ENCODE assay signal across 11 cellular contexts in the genomic region with DNA sequence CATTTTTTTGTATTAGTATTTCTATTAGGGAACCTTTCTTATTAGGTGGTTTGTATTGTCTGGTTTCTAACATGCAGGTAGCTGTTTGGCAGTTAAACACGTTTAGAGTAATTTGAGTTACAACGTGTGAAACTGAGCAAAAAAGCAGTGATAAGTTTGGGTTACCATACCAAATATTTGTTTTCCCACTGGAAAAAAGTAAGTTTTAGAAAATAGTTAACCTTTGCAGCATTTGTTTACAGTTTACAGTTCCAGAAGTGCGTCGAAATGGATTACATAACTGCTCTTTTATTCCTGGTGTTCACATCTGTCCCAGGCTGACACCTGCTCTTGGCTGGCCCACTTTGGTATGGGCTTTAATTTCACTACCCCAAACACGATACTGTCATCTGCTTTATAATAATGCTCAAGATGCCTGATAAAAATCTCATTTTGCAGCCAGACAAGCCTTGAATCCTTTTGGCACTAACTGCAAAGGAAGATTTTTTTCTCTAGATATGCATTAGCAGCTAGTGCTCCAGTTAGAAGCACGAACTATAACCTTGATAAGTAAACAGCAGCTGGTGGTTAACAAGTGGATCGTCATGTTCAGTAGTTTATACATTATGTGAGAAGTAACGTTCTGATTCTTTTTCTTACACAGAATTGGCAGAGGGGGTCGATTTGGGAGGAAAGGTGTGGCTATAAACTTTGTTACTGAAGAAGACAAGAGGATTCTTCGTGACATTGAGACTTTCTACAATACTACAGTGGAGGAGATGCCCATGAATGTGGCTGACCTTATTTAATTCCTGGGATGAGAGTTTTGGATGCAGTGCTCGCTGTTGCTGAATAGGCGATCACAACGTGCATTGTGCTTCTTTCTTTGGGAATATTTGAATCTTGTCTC. TPM values are rescaled to one million over a fixed set of nuclear protein-coding genes. Genes with fewer than 3 reads are reported as not detected.
DNase-seq lines count a peak whose midpoint lies in the region; ATAC-seq and TF ChIP-seq lines count a peak whose summit lies in the region.
"Had no signal": no experiment of that assay in that cellular context is flagged by ENCODE, and none has a peak within 500 bp of the region (broad histone marks: within the 10 kb centered on the region; RNA-seq: fewer than 3 reads in every experiment).

No MANE protein-coding gene starts in this region.

- no peak overlapping the region; the same call in 1 of the 2 replicates for H3K9ac ChIP-seq in KMS-11

- ATAC-seq in activated naive CD8-positive, alpha-beta T cell treated with anti-CD3 and anti-CD28 coated beads, Interleukin-2, amount 50 U/mL, for 24 hours: no peak
- ATAC-seq in GM21619 (IDR thresholded peaks at IDR 0.05; ENCODE audit: unreplicated experiment) (no peak), HG03095 (IDR thresholded peaks at IDR 0.05; ENCODE audit: unreplicated experiment) (no peak)

- DNase-seq in activated CD4-positive, alpha-beta T cell treated with anti-CD3 and anti-CD28 coated beads, Interleukin-2, amount 10 ng/mL, durations not matched to agents 24 days and 14 days: no peak
- DNase-seq in activated CD4-positive, alpha-beta T cell treated with anti-CD3 and anti-CD28 coated beads, Interleukin-2, amount 50 U/mL, for 48 hours: no peak
- no peak for DNase-seq in activated naive CD8-positive, alpha-beta T cell treated with anti-CD3 and anti-CD28 coated beads, Interleukin-2, amount 50 U/mL, for 24 hours
- DNase-seq in osteocyte (ENCODE audit: extremely low spot score, unreplicated experiment) (no peak), DMS153 treated with DMSO at 0.1 percent for 48 hours (lab: John Stamatoyannopoulos, UW; ENCODE audit: unreplicated experiment) (no peak)
- DNase-seq: central memory CD4-positive, alpha-beta T cell; NCI-H187 treated with DMSO at 0.1 percent for 48 hours; sigmoid colon had no signal

- peaks cover 4% of the 10 kb centered on the region for H3K9me3 Mint-ChIP-seq in activated CD4-positive, alpha-beta T cell treated with anti-CD3 and anti-CD28 coated beads, Interleukin-2, amount 10 ng/mL, durations not matched to agents 24 days and 14 days
- no peaks in the 10 kb centered on the region for H3K9me3 Mint-ChIP-seq in activated naive CD8-positive, alpha-beta T cell treated with anti-CD3 and anti-CD28 coated beads, Interleukin-2, amount 50 U/mL, for 24 hours
- H3K9me3 Mint-ChIP-seq in osteocyte (ENCODE audit: unreplicated experiment): no peaks in the 10 kb centered on the region

- peaks cover 27% of the 10 kb centered on the region for H3K4me1 ChIP-seq in KMS-11 (ENCODE audit: low read depth, poor library complexity, severe bottlenecking)

- peak overlapping the region; percentile 76 for H3K27ac Mint-ChIP-seq in activated CD4-positive, alpha-beta T cell treated with anti-CD3 and anti-CD28 coated beads, Interleukin-2, amount 10 ng/mL, durations not matched to agents 24 days and 14 days
- peak overlapping the region; percentile 100 for H3K27ac Mint-ChIP-seq in activated naive CD8-positive, alpha-beta T cell treated with anti-CD3 and anti-CD28 coated beads, Interleukin-2, amount 50 U/mL, for 24 hours
- peak overlapping the region; percentile 59 for H3K27ac Mint-ChIP-seq in osteocyte (ENCODE audit: unreplicated experiment)

- no peak overlapping the region; the same call in 1 of the 2 replicates for H3K4me2 ChIP-seq in KMS-11

- no peak overlapping the region for H3K4me3 ChIP-seq in KMS-11 (IDR thresholded peaks at IDR 0.05; ENCODE audit: insufficient read depth, low read depth, low read length)
- H3K4me3 ChIP-seq: sigmoid colon had no signal

- no peak overlapping the region for H2AFZ ChIP-seq in KMS-11 (ENCODE audit: low read depth)

- intact Hi-C loops in activated CD4-positive, alpha-beta T cell treated with anti-CD3 and anti-CD28 coated beads, Interleukin-2, amount 10 ng/mL, durations not matched to agents 24 days and 14 days (cut with micrococcal nuclease): loop anchor here (10.0 kb wide), 1 partner anchor 174 kb away; a partner anchor contains a TSS

- peak overlapping the region; percentile 95; the same call in 1 of the 2 replicates for H3K27ac ChIP-seq in KMS-11

- H3K27me3 Mint-ChIP-seq in activated CD4-positive, alpha-beta T cell treated with anti-CD3 and anti-CD28 coated beads, Interleukin-2, amount 10 ng/mL, durations not matched to agents 24 days and 14 days: no peaks in the 10 kb centered on the region
- H3K27me3 Mint-ChIP-seq in activated naive CD8-positive, alpha-beta T cell treated with anti-CD3 and anti-CD28 coated beads, Interleukin-2, amount 50 U/mL, for 24 hours: peaks cover 2% of the 10 kb centered on the region
- H3K27me3 Mint-ChIP-seq in osteocyte (ENCODE audit: unreplicated experiment): no peaks in the 10 kb centered on the region

- H3K36me3 Mint-ChIP-seq in activated CD4-positive, alpha-beta T cell treated with anti-CD3 and anti-CD28 coated beads, Interleukin-2, amount 10 ng/mL, durations not matched to agents 24 days and 14 days (ENCODE audit: low read depth): peaks cover 82% of the 10 kb centered on the region
- peaks cover 92% of the 10 kb centered on the region for H3K36me3 Mint-ChIP-seq in activated naive CD8-positive, alpha-beta T cell treated with anti-CD3 and anti-CD28 coated beads, Interleukin-2, amount 50 U/mL, for 24 hours (ENCODE audit: low read depth)
- H3K36me3 Mint-ChIP-seq in osteocyte (ENCODE audit: unreplicated experiment): peaks cover 59% of the 10 kb centered on the region

- H3K79me2 ChIP-seq in KMS-11 (ENCODE audit: insufficient read depth, low read depth): peaks cover 55% of the 10 kb centered on the region

- H3K4me3 Mint-ChIP-seq in activated CD4-positive, alpha-beta T cell treated with anti-CD3 and anti-CD28 coated beads, Interleukin-2, amount 10 ng/mL, durations not matched to agents 24 days and 14 days: peak overlapping the region; percentile 100
- peak overlapping the region; percentile 99 for H3K4me3 Mint-ChIP-seq in activated naive CD8-positive, alpha-beta T cell treated with anti-CD3 and anti-CD28 coated beads, Interleukin-2, amount 50 U/mL, for 24 hours
- H3K4me3 Mint-ChIP-seq in osteocyte (ENCODE audit: unreplicated experiment): no peak overlapping the region

- no peaks in the 10 kb centered on the region for H3K27me3 ChIP-seq in KMS-11 (ENCODE audit: insufficient read depth, low read depth)
- H3K27me3 ChIP-seq: sigmoid colon had no signal

- no peak for TF ChIP-seq CTCF in KMS-11 (conservative IDR thresholded peaks at IDR 0.05; ENCODE audit: low read depth, low read length)
- no peak for TF ChIP-seq CTCF in osteocyte (IDR thresholded peaks at IDR 0.05)

- H3K4me1 Mint-ChIP-seq in activated CD4-positive, alpha-beta T cell treated with anti-CD3 and anti-CD28 coated beads, Interleukin-2, amount 10 ng/mL, durations not matched to agents 24 days and 14 days: peaks cover 41% of the 10 kb centered on the region
- H3K4me1 Mint-ChIP-seq in activated naive CD8-positive, alpha-beta T cell treated with anti-CD3 and anti-CD28 coated beads, Interleukin-2, amount 50 U/mL, for 24 hours: peaks cover 54% of the 10 kb centered on the region
- H3K4me1 Mint-ChIP-seq in osteocyte (ENCODE audit: unreplicated experiment): peaks cover 50% of the 10 kb centered on the region

- peaks cover 61% of the 10 kb centered on the region for H3K36me3 ChIP-seq in KMS-11 (ENCODE audit: insufficient read depth)

- H4K20me1 ChIP-seq in KMS-11 (ENCODE audit: insufficient read depth): peaks cover 71% of the 10 kb centered on the region

RNA-seq across cellular contexts. Expression of a gene that starts 5.3 kb away (rescaled TPM):
- 502 and 507 TPM in 2 replicates for total RNA-seq in activated CD4-positive, alpha-beta T cell treated with anti-CD3 and anti-CD28 coated beads, Interleukin-2, amount 10 ng/mL, durations not matched to agents 24 days and 14 days
- total RNA-seq in osteocyte: 356 and 408 TPM in 2 replicates

RNA-seq across cellular contexts. Expression of a gene that starts 17.6 kb away (rescaled TPM):
- 116 and 119 TPM in 2 replicates for total RNA-seq in activated CD4-positive, alpha-beta T cell treated with anti-CD3 and anti-CD28 coated beads, Interleukin-2, amount 10 ng/mL, durations not matched to agents 24 days and 14 days
- 17.2 and 18.1 TPM in 2 replicates for total RNA-seq in osteocyte

RNA-seq across cellular contexts. Expression of a gene that starts 53.8 kb away (rescaled TPM):
- not detected in 2 replicates for total RNA-seq in activated CD4-positive, alpha-beta T cell treated with anti-CD3 and anti-CD28 coated beads, Interleukin-2, amount 10 ng/mL, durations not matched to agents 24 days and 14 days
- total RNA-seq in osteocyte: not detected in 2 replicates
